Comparison of ENCODE assay signal across 1 cellular context in genomic region chr14:102375126-102375525, GRCh38.
TF ChIP-seq lines count a peak whose summit lies in the region.

No MANE protein-coding gene starts in this region.

TF ChIP-seq in GM12878, 131 proteins besides CTCF, POLR2A, EP300 and RAD21:
- TF ChIP-seq E4F1 (IDR thresholded peaks at IDR 0.05; ENCODE audit: borderline replicate concordance, partially characterized antibody), result no peak
